Comparison of ENCODE assay signal across 7 cellular contexts in the genomic region with DNA sequence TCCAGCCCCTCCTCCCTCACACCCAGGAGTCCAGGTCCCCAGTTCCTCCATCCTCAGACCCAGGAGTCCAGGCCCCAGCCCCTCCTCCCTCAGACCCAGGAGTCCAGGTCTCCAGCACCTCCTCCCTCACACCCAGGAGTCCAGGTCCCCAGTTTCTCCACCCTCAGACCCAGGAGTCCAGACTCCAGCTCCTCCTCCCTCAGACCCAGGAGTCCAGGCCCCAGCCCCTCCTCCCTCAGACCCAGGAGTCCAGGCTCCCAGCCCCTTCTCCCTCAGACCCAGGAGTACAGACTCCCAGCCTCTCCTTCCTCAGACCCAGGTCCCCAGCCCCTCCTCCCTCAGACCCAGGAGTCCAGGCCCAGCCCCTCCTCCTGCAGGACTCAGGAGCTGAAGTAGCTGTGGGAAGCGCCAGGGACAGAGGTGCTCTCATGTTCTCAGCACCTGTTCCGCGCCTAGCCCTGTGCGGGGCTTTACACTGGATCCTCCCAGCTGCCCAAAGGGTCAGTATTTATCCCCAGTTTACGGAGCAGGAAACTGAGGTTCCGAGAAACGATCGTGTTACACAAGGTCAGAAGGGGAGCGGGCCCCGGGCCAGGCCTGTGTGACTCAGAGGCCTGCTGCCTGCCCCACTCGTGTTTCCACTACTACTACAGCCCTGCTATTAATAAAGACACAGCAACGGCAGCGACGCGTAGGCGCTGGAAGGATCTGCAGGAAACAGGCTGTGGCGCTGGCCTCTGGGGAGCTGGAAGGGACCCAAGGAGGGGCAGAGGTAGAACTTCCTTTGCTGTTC. TPM values are rescaled to one million over a fixed set of nuclear protein-coding genes. Genes with fewer than 3 reads are reported as not detected.
DNase-seq lines count a peak whose midpoint lies in the region; ATAC-seq and TF ChIP-seq lines count a peak whose summit lies in the region.

No MANE protein-coding gene starts in this region.

- H3K27me3 ChIP-seq in left lung = peaks cover 0 to 40% of the 10 kb centered on the region in 2 donors

- peak; percentile 80 for DNase-seq in HT-29 (ENCODE audit: low spot score)
- DNase-seq in left lung = peak; percentile 84 to 87
- no peak for DNase-seq in type B pancreatic cell (ENCODE audit: extremely low spot score, unreplicated experiment)
- DNase-seq in T1000 (lab: John Stamatoyannopoulos, UW) = no peak
- no peak for DNase-seq in activated CD4-positive, alpha-beta T cell treated with anti-CD3 and anti-CD28 coated beads, Interleukin-2, amount 50 U/mL, for 48 hours

- H3K4me1 Mint-ChIP-seq in brain (peaks cover 37% of the 10 kb centered on the region), type B pancreatic cell (ENCODE audit: unreplicated experiment) (peaks cover 16% of the 10 kb centered on the region)

- H3K4me3 Mint-ChIP-seq in brain = peak overlapping the region in 2 of 5 experiments; percentile 30 to 42
- no peak overlapping the region for H3K4me3 Mint-ChIP-seq in type B pancreatic cell

- H3K36me3 Mint-ChIP-seq in brain (no peaks in the 10 kb centered on the region), type B pancreatic cell (no peaks in the 10 kb centered on the region)

- peaks cover 0 to 8% (median 0%) of the 10 kb centered on the region in 5 experiments for H3K9me3 Mint-ChIP-seq in brain
- H3K9me3 Mint-ChIP-seq in type B pancreatic cell = peaks cover under 1% of the 10 kb centered on the region

- no peak overlapping the region for H3K4me3 ChIP-seq in left lung

- H3K4me1 ChIP-seq in left lung = peaks cover 0 to 24% of the 10 kb centered on the region in 2 donors

- H3K36me3 ChIP-seq in left lung = no peaks in the 10 kb centered on the region

- peak overlapping the region; percentile 59 to 60 for H3K27ac ChIP-seq in left lung

- TF ChIP-seq CTCF in brain (conservative IDR thresholded peaks at IDR 0.05) = no peak
- no peak for TF ChIP-seq CTCF in left lung (IDR thresholded peaks at IDR 0.05)
- no peak for TF ChIP-seq CTCF in type B pancreatic cell (conservative IDR thresholded peaks at IDR 0.05)

- H3K27ac Mint-ChIP-seq in brain (peak overlapping the region in 3 of 5 experiments; percentile 57 to 86 (median 81)), type B pancreatic cell (peak overlapping the region; percentile 48)

- intact Hi-C loops in left lung (cut with DNase I) = no loop called here

- H3K27me3 Mint-ChIP-seq in brain (peaks cover 16% of the 10 kb centered on the region), type B pancreatic cell (peaks cover 19% of the 10 kb centered on the region)

- ATAC-seq in left lung (peak; percentile 77), HG03521 (IDR thresholded peaks at IDR 0.05; ENCODE audit: unreplicated experiment) (no peak)

- H3K9me3 ChIP-seq in left lung = no peaks in the 10 kb centered on the region

RNA-seq across cellular contexts. Expression of a gene that starts 1.7 kb away (rescaled TPM):
- total RNA-seq in HT-29 (2014; rRNA removed; shearing (Covaris generic)) = 0.16 and 0.53 TPM in 2 replicates
- polyA plus RNA-seq in brain (ENCODE audit: insufficient read depth, low read depth, low replicate concordance) = not detected
- total RNA-seq in left lung (under 1 TPM; 0.26 to 0.50 TPM), type B pancreatic cell (ENCODE audit: low replicate concordance) (0.24 and 0.36 TPM in 2 replicates)

RNA-seq across cellular contexts. Expression of a gene that starts 10.1 kb away (rescaled TPM):
- total RNA-seq in HT-29 (2014; rRNA removed; shearing (Covaris generic)) = not detected in 2 replicates
- polyA plus RNA-seq in brain (ENCODE audit: insufficient read depth, low read depth, low replicate concordance) = not detected
- total RNA-seq in left lung (not detected), type B pancreatic cell (ENCODE audit: low replicate concordance) (0.75 TPM in 1 of 2 replicates, not detected in the other)

RNA-seq across cellular contexts. Expression of a gene that starts 33.6 kb away (rescaled TPM):
- 17.0 and 23.1 TPM in 2 replicates for total RNA-seq in HT-29 (2014; rRNA removed; shearing (Covaris generic))
- 16.2 TPM for polyA plus RNA-seq in brain (ENCODE audit: insufficient read depth, low read depth, low replicate concordance)
- 10 to 100 TPM; 12.8 to 14.7 TPM for total RNA-seq in left lung
- 21.1 and 23.9 TPM in 2 replicates for total RNA-seq in type B pancreatic cell (ENCODE audit: low replicate concordance)

RNA-seq across cellular contexts. Expression of a gene that starts 52.3 kb away (rescaled TPM):
- 15.9 and 19.2 TPM in 2 replicates for total RNA-seq in HT-29 (2014; rRNA removed; shearing (Covaris generic))
- polyA plus RNA-seq in brain (ENCODE audit: insufficient read depth, low read depth, low replicate concordance) = 30.5 TPM
- total RNA-seq in left lung = 10 to 100 TPM; 11.0 to 14.4 TPM
- total RNA-seq in type B pancreatic cell (ENCODE audit: low replicate concordance) = 18.4 and 22.4 TPM in 2 replicates

RNA-seq across cellular contexts. Expression of a gene that starts 53.1 kb away (rescaled TPM):
- 69.6 and 81.2 TPM in 2 replicates for total RNA-seq in HT-29 (2014; rRNA removed; shearing (Covaris generic))
- polyA plus RNA-seq in brain (ENCODE audit: insufficient read depth, low read depth, low replicate concordance) = 20.5 TPM
- 10 to 100 TPM; 22.3 to 22.4 TPM for total RNA-seq in left lung
- 13.6 and 23.9 TPM in 2 replicates for total RNA-seq in type B pancreatic cell (ENCODE audit: low replicate concordance)

Comparison
In these comparisons a context has a peak if more than half of its experiments do, and no peak if none do; other contexts are left out.
1. DNase-seq: peak in HT-29 (single experiment) and left lung (2 of 2); none in type B pancreatic cell (single experiment), T1000 (single experiment) and activated CD4-positive, alpha-beta T cell treated with anti-CD3 and anti-CD28 coated beads, Interleukin-2, amount 50 U/mL, for 48 hours (0 of 2).